15 cellular contexts compared by ENCODE assay signal in the genomic region with DNA sequence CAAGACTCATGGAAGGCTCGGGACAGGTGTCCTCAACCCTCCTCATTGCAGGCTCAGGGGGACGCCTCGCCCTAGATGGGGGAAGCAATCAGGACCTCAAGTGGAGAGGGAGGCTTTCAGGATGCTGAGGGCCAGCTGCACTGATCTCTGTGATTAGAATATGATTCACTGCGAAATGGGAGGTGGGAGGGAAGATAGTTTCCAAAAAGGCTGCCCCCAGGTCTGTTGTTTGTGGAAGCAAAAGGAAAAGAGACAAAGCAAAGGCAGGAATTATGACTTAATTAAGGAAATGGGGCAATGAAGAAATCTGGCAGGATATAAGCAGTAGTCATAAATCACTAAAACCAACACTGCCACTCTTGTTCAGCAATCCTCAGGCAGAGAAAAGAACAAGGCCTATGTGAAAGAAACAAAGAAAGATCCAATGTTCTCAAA.
A peak's percentile ranks its signal among the peaks of the same experiment; 100 is the strongest.
DNase-seq lines count a peak whose midpoint lies in the region; ATAC-seq and TF ChIP-seq lines count a peak whose summit lies in the region.
"Had no signal": no experiment of that assay in that cellular context is flagged by ENCODE, and none has a peak within 500 bp of the region (broad histone marks: within the 10 kb centered on the region; RNA-seq: fewer than 3 reads in every experiment).

No MANE protein-coding gene starts in this region.

- POLR2A ChIA-PET in PC-3 (lab: Charles Lee; ENCODE audit: unreplicated experiment) = no interaction called here

- no peak overlapping the region for H3K9ac ChIP-seq in PC-3 (ENCODE audit: low read length)
- H3K9ac ChIP-seq: parathyroid adenoma had no signal

- no peak overlapping the region for H3K4me2 ChIP-seq in PC-3 (ENCODE audit: low read length)

- H3K27ac ChIP-seq in PC-3 (ENCODE audit: low read length) = no peak overlapping the region
- H3K27ac ChIP-seq: lower lobe of right lung, parathyroid adenoma had no signal

- H3K4me1 Mint-ChIP-seq in type B pancreatic cell (ENCODE audit: unreplicated experiment) = peaks cover 26% of the 10 kb centered on the region

- H3K9me3 ChIP-seq in PC-3 (ENCODE audit: low read length) = no peaks in the 10 kb centered on the region
- H3K9me3 ChIP-seq: lower lobe of right lung, MG63 had no signal

- H3K27ac Mint-ChIP-seq in type B pancreatic cell = peak overlapping the region; percentile 17
- H3K27ac Mint-ChIP-seq: activated T-helper 2 cell treated with anti-CD3 and anti-CD28 coated beads, Interferon-gamma antibody, Interleukin-2, Interleukin-4, amounts not matched to agents 10 μg/mL and 5 μg/mL and 100 μg/mL, durations not matched to agents 14 hours and 24 hours and 36 hours; effector memory CD8-positive, alpha-beta T cell had no signal

- no peaks in the 10 kb centered on the region for H3K79me2 ChIP-seq in PC-3 (ENCODE audit: low read length)
- H3K79me2 ChIP-seq: parathyroid adenoma had no signal

- no peaks in the 10 kb centered on the region for H3K36me3 ChIP-seq in PC-3 (ENCODE audit: low read depth, low read length)
- H3K36me3 ChIP-seq: lower lobe of right lung, MG63 had no signal

- H3K27me3 Mint-ChIP-seq in type B pancreatic cell = no peaks in the 10 kb centered on the region

- H3K4me3 Mint-ChIP-seq in type B pancreatic cell = no peak overlapping the region
- H3K4me3 Mint-ChIP-seq: effector memory CD8-positive, alpha-beta T cell had no signal

- 0 out of 2 replicates have a peak, but pooled peaks cover 2% of the 10 kb centered on the region for H3K4me1 ChIP-seq in PC-3 (ENCODE audit: insufficient read depth, low read length)
- H3K4me1 ChIP-seq: parathyroid adenoma had no signal

- ATAC-seq in PC-3 = peak; percentile 31; the same call in 1 of the 2 replicates
- no peak for ATAC-seq in GM21367 (IDR thresholded peaks at IDR 0.05; ENCODE audit: unreplicated experiment)
- no peak for ATAC-seq in stimulated activated naive CD8-positive, alpha-beta T cell treated with anti-CD3 and anti-CD28 coated beads, Interleukin-15, Interleukin-2, amounts not matched to agents 100 U/mL and 50 U/mL, for 24 hours
- ATAC-seq: effector memory CD8-positive, alpha-beta T cell had no signal

- TF ChIP-seq CTCF in PC-3 (conservative IDR thresholded peaks at IDR 0.05; ENCODE audit: low read depth, low read length) (no peak), type B pancreatic cell (conservative IDR thresholded peaks at IDR 0.05) (no peak)

- no peak overlapping the region for H2AFZ ChIP-seq in PC-3 (ENCODE audit: low read length)
- H2AFZ ChIP-seq: parathyroid adenoma had no signal

- intact Hi-C loops in PC-3 (cut with micrococcal nuclease) = loop anchor here (5.0 kb wide), 1 partner anchor 168 kb away; a partner anchor contains a TSS

- no peak overlapping the region for H3K4me3 ChIP-seq in PC-3 (ENCODE audit: low read length)
- H3K4me3 ChIP-seq: lower lobe of right lung, MG63 had no signal

- H4K20me1 ChIP-seq in PC-3 (ENCODE audit: low read length) = no peaks in the 10 kb centered on the region

- H3K36me3 Mint-ChIP-seq in type B pancreatic cell = no peaks in the 10 kb centered on the region

- H3K9me3 Mint-ChIP-seq in type B pancreatic cell = no peaks in the 10 kb centered on the region
- H3K9me3 Mint-ChIP-seq: activated T-helper 2 cell treated with anti-CD3 and anti-CD28 coated beads, Interferon-gamma antibody, Interleukin-2, Interleukin-4, amounts not matched to agents 10 μg/mL and 5 μg/mL and 100 μg/mL, durations not matched to agents 14 hours and 24 hours and 36 hours; effector memory CD8-positive, alpha-beta T cell had no signal

- BruUV-seq in PC-3 (replicated peaks; lab: Mats Ljungman, UMichigan) = no TSS peak

- CTCF ChIA-PET in PC-3 (lab: Charles Lee) = no interaction called here

- H3F3A ChIP-seq in PC-3 (ENCODE audit: low read length, unreplicated experiment) = no peaks in the 10 kb centered on the region

- no peaks in the 10 kb centered on the region for H3K9me2 ChIP-seq in PC-3 (replicated peaks; ENCODE audit: low read length)

- DNase-seq in activated CD8-positive, alpha-beta memory T cell treated with anti-CD3 and anti-CD28 coated beads for 24 hours = peak; percentile 30
- DNase-seq in activated CD8-positive, alpha-beta memory T cell treated with anti-CD3 and anti-CD28 coated beads, Interleukin-2, amount 50 U/mL, for 48 hours = no peak
- DNase-seq in PC-3 = peak; percentile 9
- DNase-seq in fibroblast of gingiva (ENCODE audit: low read depth) = peak; percentile 21
- DNase-seq in type B pancreatic cell (ENCODE audit: extremely low spot score, unreplicated experiment) = no peak
- DNase-seq in NCI-H2107 (lab: John Stamatoyannopoulos, UW) = no peak
- no peak for DNase-seq in stimulated activated naive CD8-positive, alpha-beta T cell treated with anti-CD3 and anti-CD28 coated beads, Interleukin-15, Interleukin-2, amounts not matched to agents 100 U/mL and 50 U/mL, for 24 hours
- DNase-seq: DMS53; effector memory CD8-positive, alpha-beta T cell; lower lobe of right lung; MG63; NCI-H774 had no signal

- H3K27me3 ChIP-seq in PC-3 (ENCODE audit: low read length) = no peaks in the 10 kb centered on the region
- H3K27me3 ChIP-seq: MG63 had no signal

Comparison
In these comparisons a context has a peak if more than half of its experiments do, and no peak if none do; other contexts are left out.
1. DNase-seq: peak in activated CD8-positive, alpha-beta memory T cell treated with anti-CD3 and anti-CD28 coated beads for 24 hours (single experiment), PC-3 (single experiment) and fibroblast of gingiva (single experiment); none in activated CD8-positive, alpha-beta memory T cell treated with anti-CD3 and anti-CD28 coated beads, Interleukin-2, amount 50 U/mL, for 48 hours (single experiment), type B pancreatic cell (single experiment), NCI-H2107 (single experiment) and stimulated activated naive CD8-positive, alpha-beta T cell treated with anti-CD3 and anti-CD28 coated beads, Interleukin-15, Interleukin-2, amounts not matched to agents 100 U/mL and 50 U/mL, for 24 hours (single experiment).